Comparison of ENCODE assay signal across 29 cellular contexts in genomic region chr5:84259221-84260045, GRCh38.
DNase-seq lines count a peak whose midpoint lies in the region; ATAC-seq, FAIRE-seq and TF ChIP-seq lines count a peak whose summit lies in the region.
"Had no signal": no experiment of that assay in that cellular context is flagged by ENCODE, and none has a peak within 500 bp of the region (broad histone marks: within the 10 kb centered on the region; RNA-seq: fewer than 3 reads in every experiment).

No MANE protein-coding gene starts in this region.

- H2AFZ ChIP-seq in astrocyte (ENCODE audit: low read depth, low read length) (no peak overlapping the region), Karpas-422 (ENCODE audit: low read length) (no peak overlapping the region)

- H3K27ac ChIP-seq in astrocyte (ENCODE audit: low read depth, low read length) (no peak overlapping the region), Karpas-422 (ENCODE audit: low read length) (no peak overlapping the region)
- H3K27ac ChIP-seq: 22Rv1, body of pancreas, thoracic aorta had no signal

- H3K9me2 ChIP-seq in Karpas-422 (replicated peaks; ENCODE audit: insufficient read depth, low read length), result no peaks in the 10 kb centered on the region

- H3K4me3 ChIP-seq in astrocyte (ENCODE audit: insufficient read depth, low read depth, low read length), result no peak overlapping the region
- H3K4me3 ChIP-seq in Karpas-422 (ENCODE audit: low read length), result no peak overlapping the region
- H3K4me3 ChIP-seq: body of pancreas, thoracic aorta had no signal

- peaks cover 4% of the 10 kb centered on the region for H3K4me1 ChIP-seq in astrocyte (ENCODE audit: insufficient read depth, low read length)
- no peaks in the 10 kb centered on the region for H3K4me1 ChIP-seq in Karpas-422 (ENCODE audit: low read length)
- H3K4me1 ChIP-seq: body of pancreas had no signal

- H3K36me3 ChIP-seq in astrocyte (ENCODE audit: insufficient read depth, low read length) (no peaks in the 10 kb centered on the region), Karpas-422 (ENCODE audit: insufficient read depth, low read length) (no peaks in the 10 kb centered on the region)
- H3K36me3 ChIP-seq: thoracic aorta had no signal

- no peak for FAIRE-seq in astrocyte (lab: Jason Lieb, UNC)
- FAIRE-seq: colon, H1 had no signal

- H3K27me3 Mint-ChIP-seq in astrocyte (ENCODE audit: low read depth, unreplicated experiment) (no peaks in the 10 kb centered on the region), nephron progenitor cell (ENCODE audit: low read depth, poor library complexity) (no peaks in the 10 kb centered on the region)
- H3K27me3 Mint-ChIP-seq: activated B cell treated with CpG ODN at 0.5 μM for 24 hours; activated naive CD8-positive, alpha-beta T cell treated with anti-CD3 and anti-CD28 coated beads, Interleukin-2, amount 50 U/mL, for 24 hours; effector memory CD8-positive, alpha-beta T cell had no signal

- H3K9me3 ChIP-seq in astrocyte (ENCODE audit: insufficient read depth, low read depth, low read length), result no peaks in the 10 kb centered on the region
- peaks cover 13% of the 10 kb centered on the region; the same call in 1 of the 2 replicates for H3K9me3 ChIP-seq in Karpas-422 (ENCODE audit: low read length)
- H3K9me3 ChIP-seq: body of pancreas, thoracic aorta had no signal

- H3K4me1 Mint-ChIP-seq in astrocyte (ENCODE audit: low read depth, unreplicated experiment), result peaks cover 31% of the 10 kb centered on the region
- H3K4me1 Mint-ChIP-seq in nephron progenitor cell, result peaks cover 22% of the 10 kb centered on the region
- H3K4me1 Mint-ChIP-seq: activated B cell treated with CpG ODN at 0.5 μM for 24 hours; activated naive CD8-positive, alpha-beta T cell treated with anti-CD3 and anti-CD28 coated beads, Interleukin-2, amount 50 U/mL, for 24 hours; CD4-positive, alpha-beta memory T cell; naive B cell had no signal

- H3K27me3 ChIP-seq in astrocyte (ENCODE audit: insufficient read depth, low read length), result no peaks in the 10 kb centered on the region
- no peaks in the 10 kb centered on the region for H3K27me3 ChIP-seq in Karpas-422 (ENCODE audit: low read length)
- H3K27me3 ChIP-seq: body of pancreas had no signal

- DNase-seq in DMS 273 (lab: John Stamatoyannopoulos, UW; ENCODE audit: unreplicated experiment), result peak; percentile 30
- no peak for DNase-seq in DMS 273 treated with DMSO at 0.1 percent for 48 hours (lab: John Stamatoyannopoulos, UW)
- peak; percentile 29 for DNase-seq in astrocyte (ENCODE audit: low read depth)
- no peak for DNase-seq in nephron progenitor cell
- DNase-seq in activated effector memory CD4-positive, alpha-beta T cell treated with anti-CD3 and anti-CD28 coated beads, Interleukin-2, amount 50 U/mL, for 16 hours, result no peak
- no peak for DNase-seq in Karpas-422
- no peak for DNase-seq in NAMALWA (ENCODE audit: low spot score)
- DNase-seq: activated B cell treated with CpG ODN at 0.5 μM for 24 hours; activated CD4-positive, alpha-beta T cell treated with anti-CD3 and anti-CD28 coated beads, Interleukin-2, amount 50 U/mL, for 48 hours; activated CD8-positive, alpha-beta memory T cell treated with anti-CD3 and anti-CD28 coated beads, Interleukin-2, amount 50 U/mL, for 48 hours; activated naive CD8-positive, alpha-beta T cell treated with anti-CD3 and anti-CD28 coated beads, Interleukin-2, amount 50 U/mL, for 24 hours; body of pancreas; CD4-positive, alpha-beta memory T cell; DMS53; effector memory CD8-positive, alpha-beta T cell; mammary epithelial cell; naive B cell; NCI-H1105 treated with DMSO at 0.1 percent for 48 hours; NCI-H2107; NCI-H524 treated with DMSO at 0.1 percent for 48 hours; occipital lobe; stimulated activated CD4-positive, alpha-beta T cell treated with anti-CD3 and anti-CD28 coated beads, Interleukin-4, amount 100 ng/mL, for 24 hours; stimulated activated naive CD4-positive, alpha-beta T cell treated with Interleukin-2 at 50 U/mL for 16 hours had no signal

- H3K36me3 Mint-ChIP-seq in astrocyte (ENCODE audit: low read depth, unreplicated experiment), result peaks cover 11% of the 10 kb centered on the region
- H3K36me3 Mint-ChIP-seq in nephron progenitor cell (ENCODE audit: low read depth), result no peaks in the 10 kb centered on the region
- H3K36me3 Mint-ChIP-seq: CD4-positive, alpha-beta memory T cell; naive B cell had no signal

- H3K4me2 ChIP-seq in astrocyte (ENCODE audit: low read length), result no peak overlapping the region
- H3K4me2 ChIP-seq in Karpas-422 (ENCODE audit: low read depth, low read length, poor library complexity, severe bottlenecking), result no peak overlapping the region

- H3K4me3 Mint-ChIP-seq in astrocyte (ENCODE audit: unreplicated experiment), result peak overlapping the region; percentile 2
- H3K4me3 Mint-ChIP-seq in nephron progenitor cell, result no peak overlapping the region
- H3K4me3 Mint-ChIP-seq: activated B cell treated with CpG ODN at 0.5 μM for 24 hours; activated naive CD8-positive, alpha-beta T cell treated with anti-CD3 and anti-CD28 coated beads, Interleukin-2, amount 50 U/mL, for 24 hours; CD4-positive, alpha-beta memory T cell; effector memory CD8-positive, alpha-beta T cell; naive B cell had no signal

- peaks cover 46% of the 10 kb centered on the region for H3K79me2 ChIP-seq in astrocyte (ENCODE audit: insufficient read depth, low read length)
- no peaks in the 10 kb centered on the region for H3K79me2 ChIP-seq in Karpas-422 (ENCODE audit: low read length)

- H3K9me3 Mint-ChIP-seq in astrocyte (ENCODE audit: unreplicated experiment), result peaks cover 2% of the 10 kb centered on the region
- H3K9me3 Mint-ChIP-seq in nephron progenitor cell, result no peaks in the 10 kb centered on the region
- H3K9me3 Mint-ChIP-seq: activated B cell treated with CpG ODN at 0.5 μM for 24 hours; activated T-helper 2 cell treated with anti-CD3 and anti-CD28 coated beads, Interferon-gamma antibody, Interleukin-2, Interleukin-4, amounts not matched to agents 10 μg/mL and 5 μg/mL and 100 μg/mL, durations not matched to agents 14 hours and 24 hours and 36 hours had no signal

- TF ChIP-seq CTCF in astrocyte (IDR thresholded peaks at IDR 0.05; ENCODE audit: insufficient read depth, low read depth, low read length), result no peak
- TF ChIP-seq CTCF in nephron progenitor cell (IDR thresholded peaks at IDR 0.05), result no peak

- peaks cover 51% of the 10 kb centered on the region for H4K20me1 ChIP-seq in astrocyte (ENCODE audit: insufficient read depth, low read length)
- H4K20me1 ChIP-seq in Karpas-422 (ENCODE audit: insufficient read depth, low read depth, low read length), result no peaks in the 10 kb centered on the region

- H3K9ac ChIP-seq in astrocyte (ENCODE audit: low read length) (no peak overlapping the region), Karpas-422 (ENCODE audit: low read length) (no peak overlapping the region)

- H3K27ac Mint-ChIP-seq in astrocyte (ENCODE audit: unreplicated experiment), result no peak overlapping the region
- H3K27ac Mint-ChIP-seq in nephron progenitor cell, result peak overlapping the region; percentile 16
- H3K27ac Mint-ChIP-seq: activated B cell treated with CpG ODN at 0.5 μM for 24 hours; activated naive CD8-positive, alpha-beta T cell treated with anti-CD3 and anti-CD28 coated beads, Interleukin-2, amount 50 U/mL, for 24 hours; activated T-helper 2 cell treated with anti-CD3 and anti-CD28 coated beads, Interferon-gamma antibody, Interleukin-2, Interleukin-4, amounts not matched to agents 10 μg/mL and 5 μg/mL and 100 μg/mL, durations not matched to agents 14 hours and 24 hours and 36 hours; CD4-positive, alpha-beta memory T cell; effector memory CD8-positive, alpha-beta T cell; naive B cell had no signal

- peak; percentile 2 for ATAC-seq in HG03354 (IDR thresholded peaks at IDR 0.05; ENCODE audit: poor library complexity, severe bottlenecking, unreplicated experiment)
- ATAC-seq: activated naive CD8-positive, alpha-beta T cell treated with anti-CD3 and anti-CD28 coated beads, Interleukin-2, amount 50 U/mL, for 24 hours; body of pancreas; effector memory CD8-positive, alpha-beta T cell had no signal

Comparison
In these comparisons a context has a peak if more than half of its experiments do, and no peak if none do; other contexts are left out.
1. DNase-seq: peak in DMS 273 (single experiment) and astrocyte (single experiment); none in DMS 273 treated with DMSO at 0.1 percent for 48 hours (single experiment), nephron progenitor cell (single experiment), activated effector memory CD4-positive, alpha-beta T cell treated with anti-CD3 and anti-CD28 coated beads, Interleukin-2, amount 50 U/mL, for 16 hours (single experiment), Karpas-422 (single experiment) and NAMALWA (single experiment).